8 cellular contexts compared by ENCODE assay signal in genomic region chr10:91800192-91800591, GRCh38. TPM values are rescaled to one million over a fixed set of nuclear protein-coding genes. Genes with fewer than 3 reads are reported as not detected.
DNase-seq lines count a peak whose midpoint lies in the region; ATAC-seq and TF ChIP-seq lines count a peak whose summit lies in the region.

No MANE protein-coding gene starts in this region.

- H3K9me2 ChIP-seq in GM23338 (ENCODE audit: insufficient read depth) = no peaks in the 10 kb centered on the region

- no peaks in the 10 kb centered on the region for H3K9me3 ChIP-seq in T-helper 17 cell (ENCODE audit: control insufficient read depth, low read length, poor library complexity, severe bottlenecking)
- H3K9me3 ChIP-seq in psoas muscle = no peaks in the 10 kb centered on the region

- H3K4me3 ChIP-seq in GM23338 = peak overlapping the region; percentile 55
- H3K4me3 ChIP-seq in fibroblast of pulmonary artery (replicated peaks; ENCODE audit: low read depth, low read length) = peak overlapping the region; percentile 93
- peak overlapping the region; percentile 93 for H3K4me3 ChIP-seq in psoas muscle

- H3K27ac Mint-ChIP-seq in GM23338 (no peak overlapping the region; the same call in 1 of the 2 replicates), T-helper 17 cell (peak overlapping the region; percentile 96)

- TF ChIP-seq CTCF in GM23338 (conservative IDR thresholded peaks at IDR 0.05; ENCODE audit: low read depth in 2 of 2) (no peak), fibroblast of pulmonary artery (IDR thresholded peaks at IDR 0.05; ENCODE audit: low read length, missing control alignments) (no peak), psoas muscle (IDR thresholded peaks at IDR 0.05) (no peak)

- H3K27me3 ChIP-seq in GM23338 (ENCODE audit: insufficient read depth) (no peaks in the 10 kb centered on the region), psoas muscle (ENCODE audit: insufficient read depth in 3 of 3, low read length in 2 of 3) (no peaks in the 10 kb centered on the region)

- H3K4me1 Mint-ChIP-seq in GM23338 (peaks cover 37% of the 10 kb centered on the region), T-helper 17 cell (peaks cover 55% of the 10 kb centered on the region)

- H3K4me3 Mint-ChIP-seq in GM23338 (peak overlapping the region; percentile 95), T-helper 17 cell (peak overlapping the region; percentile 97)

- intact Hi-C loops in psoas muscle (cut with DNase I) = no loop called here

- peaks cover 52% of the 10 kb centered on the region for H4K20me1 ChIP-seq in GM23338 (replicated peaks; ENCODE audit: insufficient read depth)

- ATAC-seq in GM23338 (no peak), T-helper 17 cell (no peak), psoas muscle (peak; percentile 27 to 66 (median 56))

- DNase-seq in GM23338 (ENCODE audit: low spot score) = no peak
- DNase-seq in T-helper 17 cell = no peak
- DNase-seq in fibroblast of pulmonary artery (ENCODE audit: low read depth) = no peak
- no peak for DNase-seq in psoas muscle
- DNase-seq in DMS79 (lab: John Stamatoyannopoulos, UW) = no peak
- DNase-seq in DMS114 treated with DMSO at 0.1 percent for 48 hours (lab: John Stamatoyannopoulos, UW; ENCODE audit: unreplicated experiment) = no peak
- DNase-seq in activated effector memory CD4-positive, alpha-beta T cell treated with anti-CD3 and anti-CD28 coated beads, Interleukin-2, amount 50 U/mL, for 16 hours = no peak
- no peak for DNase-seq in HK-2 (ENCODE audit: unreplicated experiment)

- 14 to 26% (median 16%) methylated on average over 5 of the region's 5 CpGs for WGBS in psoas muscle, 3 donors

- H3K27me3 Mint-ChIP-seq in GM23338 (ENCODE audit: insufficient read depth, low read depth, poor library complexity) (peaks cover 3% of the 10 kb centered on the region), T-helper 17 cell (no peaks in the 10 kb centered on the region)

- H3K4me1 ChIP-seq in GM23338 (ENCODE audit: insufficient read depth) (peaks cover 29% of the 10 kb centered on the region), psoas muscle (peaks cover 40% of the 10 kb centered on the region)

- H3K36me3 Mint-ChIP-seq in GM23338 (ENCODE audit: low read depth) = peaks cover 25% of the 10 kb centered on the region
- H3K36me3 Mint-ChIP-seq in T-helper 17 cell (ENCODE audit: low read depth) = no peaks in the 10 kb centered on the region

- H3K79me2 ChIP-seq in GM23338 (replicated peaks; ENCODE audit: insufficient read depth) = peaks cover 78% of the 10 kb centered on the region

- no peak overlapping the region for H2AFZ ChIP-seq in GM23338

- H3K9me3 Mint-ChIP-seq in GM23338 = no peaks in the 10 kb centered on the region

- H3F3A ChIP-seq in GM23338 (replicated peaks; ENCODE audit: low read depth) = 0 out of 2 replicates have a peak, but pooled peaks cover 10% of the 10 kb centered on the region

- H3K36me3 ChIP-seq in GM23338 (ENCODE audit: insufficient read depth) = peaks cover 5% of the 10 kb centered on the region; the same call in 1 of the 2 replicates
- H3K36me3 ChIP-seq in psoas muscle (ENCODE audit: insufficient read depth in 1 of 2, low read depth in 1 of 2) = peaks cover 6 to 32% of the 10 kb centered on the region in 2 donors

- H3K27ac ChIP-seq in GM23338 (ENCODE audit: low read depth) (no peak overlapping the region), psoas muscle (peak overlapping the region; percentile 96)

- peak overlapping the region; percentile 78 for H3K4me2 ChIP-seq in GM23338

TF ChIP-seq in GM23338, 12 proteins besides CTCF, POLR2A, EP300 and RAD21 (continues in another document):
- no peak for TF ChIP-seq ETS1 (IDR thresholded peaks at IDR 0.05)
- no peak for TF ChIP-seq ZNF331 (CRISPR knock-in tag; IDR thresholded peaks at IDR 0.05; ENCODE audit: low read depth)
- no peak for TF ChIP-seq NANOG (IDR thresholded peaks at IDR 0.05; ENCODE audit: borderline replicate concordance)
- TF ChIP-seq STAT1 (IDR thresholded peaks at IDR 0.05; ENCODE audit: unreplicated experiment) = no peak
- TF ChIP-seq EZH2 (IDR thresholded peaks at IDR 0.05; ENCODE audit: low read depth, unreplicated experiment) = no peak
- no peak for TF ChIP-seq CREB1 (CRISPR knock-in tag; IDR thresholded peaks at IDR 0.05; ENCODE audit: low read depth)
- TF ChIP-seq ZNF114 (CRISPR knock-in tag; IDR thresholded peaks at IDR 0.05) = no peak
- TF ChIP-seq JUNB (IDR thresholded peaks at IDR 0.05; ENCODE audit: unreplicated experiment) = no peak
- no peak for TF ChIP-seq ZNF462 (CRISPR knock-in tag; IDR thresholded peaks at IDR 0.05)
- no peak for TF ChIP-seq POLR2AphosphoS5 (IDR thresholded peaks at IDR 0.05; ENCODE audit: low read depth)
- no peak for TF ChIP-seq EZH2phosphoT487 (IDR thresholded peaks at IDR 0.05; ENCODE audit: unreplicated experiment)

RNA-seq across cellular contexts. Expression of gene TNKS2, which starts 2.0 kb away (rescaled TPM):
- 82.4 and 85.5 TPM in 2 replicates for total RNA-seq in GM23338 (2014; rRNA removed; shearing (Covaris generic))
- 21.3 and 23.5 TPM in 2 replicates for polyA plus RNA-seq in GM23338 (2016; fragmentation: Nextera tagmentation; extraction: Ambion mirVana)
- 10 to 100 TPM; 43.4 to 50.6 TPM for total RNA-seq in T-helper 17 cell
- total RNA-seq in psoas muscle = 10 to 100 TPM; 29.8 to 49.5 (median 35.8) TPM
- polyA plus RNA-seq in psoas muscle = 10 to 100 TPM in 2 of 3 donors, 1 to 10 TPM in 1; 6.3 to 20.8 (median 11.8) TPM

Comparison
In these comparisons a context has a peak if more than half of its experiments do, and no peak if none do; other contexts are left out.
1. ATAC-seq: peak in psoas muscle (4 of 4); none in GM23338 (single experiment) and T-helper 17 cell (single experiment).
2. Peak in every context shown above with its lines, with median percentiles within 50 percentile points of each other: H3K4me3 ChIP-seq.